8 cellular contexts compared by ENCODE assay signal in genomic region chr4:99946346-99947189, GRCh38. TPM values are rescaled to one million over a fixed set of nuclear protein-coding genes. Genes with fewer than 3 reads are reported as not detected.
DNase-seq lines count a peak whose midpoint lies in the region; ATAC-seq and TF ChIP-seq lines count a peak whose summit lies in the region.

TSS of gene DNAJB14 (minus strand) at chr4:99946618. CDS start at chr4:99946571, 47 bp downstream.

- peaks cover 34% of the 10 kb centered on the region for H3K36me3 ChIP-seq in BLaER1

- peaks cover 65% of the 10 kb centered on the region for H4K20me1 ChIP-seq in BLaER1

- peak within 1 kb of the TSS; percentile 93 for H3K27ac ChIP-seq in BLaER1

- peaks cover 55% of the 10 kb centered on the region for H3K4me1 ChIP-seq in BLaER1

- H3K36me3 Mint-ChIP-seq in activated CD8-positive, alpha-beta memory T cell treated with anti-CD3 and anti-CD28 coated beads, Interleukin-2, amount 10 ng/mL, durations not matched to agents 7 days and 5 days = peaks cover 41% of the 10 kb centered on the region
- peaks cover 6% of the 10 kb centered on the region for H3K36me3 Mint-ChIP-seq in mesothelial cell of epicardium

- H3K4me2 ChIP-seq in BLaER1 = peak within 1 kb of the TSS; percentile 96

- TF ChIP-seq POLR2A in GM19193 (IDR thresholded peaks at IDR 0.05; ENCODE audit: extremely low read depth, insufficient read depth, insufficient read length) = peak; percentile 74

- H3K27me3 Mint-ChIP-seq in activated CD8-positive, alpha-beta memory T cell treated with anti-CD3 and anti-CD28 coated beads, Interleukin-2, amount 10 ng/mL, durations not matched to agents 7 days and 5 days = no peaks in the 10 kb centered on the region
- no peaks in the 10 kb centered on the region for H3K27me3 Mint-ChIP-seq in mesothelial cell of epicardium (ENCODE audit: low read depth)

- no peak within 1 kb of the TSS for H3K4me3 Mint-ChIP-seq in activated CD8-positive, alpha-beta memory T cell treated with anti-CD3 and anti-CD28 coated beads, Interleukin-2, amount 10 ng/mL, durations not matched to agents 7 days and 5 days
- H3K4me3 Mint-ChIP-seq in mesothelial cell of epicardium = peak within 1 kb of the TSS; percentile 99

- H3K27me3 ChIP-seq in BLaER1 = no peaks in the 10 kb centered on the region

- H3K9me3 ChIP-seq in BLaER1 = no peaks in the 10 kb centered on the region

- in situ Hi-C loops in endometrial microvascular endothelial cells (cut with HindIII; ENCODE audit: inconsistent ontology term, low pct_unique_long_range_greater_than_20kb, low sequenced_read_pairs) = no loop called here

- peak; percentile 52 for ATAC-seq in HG03432 (IDR thresholded peaks at IDR 0.05; ENCODE audit: unreplicated experiment)
- peak; percentile 54 for ATAC-seq in activated CD8-positive, alpha-beta memory T cell treated with anti-CD3 and anti-CD28 coated beads, Interleukin-2, amount 10 ng/mL, durations not matched to agents 7 days and 5 days

- no peaks in the 10 kb centered on the region for H3K9me3 Mint-ChIP-seq in activated CD8-positive, alpha-beta memory T cell treated with anti-CD3 and anti-CD28 coated beads, Interleukin-2, amount 10 ng/mL, durations not matched to agents 7 days and 5 days (ENCODE audit: low read depth)
- H3K9me3 Mint-ChIP-seq in mesothelial cell of epicardium = no peaks in the 10 kb centered on the region

- TF ChIP-seq CTCF in mesothelial cell of epicardium (IDR thresholded peaks at IDR 0.05; ENCODE audit: unreplicated experiment) = no peak

- peaks cover 46% of the 10 kb centered on the region for H3K4me1 Mint-ChIP-seq in activated CD8-positive, alpha-beta memory T cell treated with anti-CD3 and anti-CD28 coated beads, Interleukin-2, amount 10 ng/mL, durations not matched to agents 7 days and 5 days
- peaks cover 33% of the 10 kb centered on the region for H3K4me1 Mint-ChIP-seq in mesothelial cell of epicardium

- H3K27ac Mint-ChIP-seq in activated CD8-positive, alpha-beta memory T cell treated with anti-CD3 and anti-CD28 coated beads, Interleukin-2, amount 10 ng/mL, durations not matched to agents 7 days and 5 days = peak within 1 kb of the TSS; percentile 97
- H3K27ac Mint-ChIP-seq in mesothelial cell of epicardium = peak within 1 kb of the TSS; percentile 99

- CTCF ChIA-PET in activated CD8-positive, alpha-beta memory T cell treated with anti-CD3 and anti-CD28 coated beads, Interleukin-2, amount 10 ng/mL, durations not matched to agents 7 days and 5 days (lab: Charles Lee) = interaction anchor here (0.9 to 3.4 kb wide), 11 partner anchors 9 to 383 kb away, joined by 3 to 42 read pairs (median 9); partner anchors contain the start of genes DAPP1, LAMTOR3 and TRMT10A

- H3K4me3 ChIP-seq in BLaER1 = peak within 1 kb of the TSS; percentile 96

- peak within 1 kb of the TSS; percentile 97 for H3K9ac ChIP-seq in BLaER1

- DNase-seq in NOMO-1 treated with DMSO at 0.1 percent for 48 hours (lab: John Stamatoyannopoulos, UW; ENCODE audit: unreplicated experiment) (peak; percentile 76), mesothelial cell of epicardium (ENCODE audit: low spot score in 2 of 2, unreplicated experiment in 2 of 2) (peak; percentile 37 to 76)
- DNase-seq in activated CD8-positive, alpha-beta memory T cell treated with anti-CD3 and anti-CD28 coated beads, Interleukin-2, amount 10 ng/mL, durations not matched to agents 7 days and 5 days = peak; percentile 84
- DNase-seq in stimulated activated CD8-positive, alpha-beta memory T cell treated with anti-CD3 and anti-CD28 coated beads, Interleukin-15, amount 100 ng/mL, for 48 hours (ENCODE audit: low read depth in 2 of 2) = peak; percentile 73 to 76

RNA-seq across cellular contexts. Expression of gene DNAJB14, which starts in this region (rescaled TPM):
- 10 to 100 TPM; 59.6 to 63.6 TPM for total RNA-seq in activated CD8-positive, alpha-beta memory T cell treated with anti-CD3 and anti-CD28 coated beads, Interleukin-2, amount 10 ng/mL, durations not matched to agents 7 days and 5 days
- 19.7 TPM for total RNA-seq in endometrial microvascular endothelial cells (ENCODE audit: inconsistent ontology term)
- 53.2 to 57.2 TPM (median 55.9 TPM) in 3 replicates for total RNA-seq in mesothelial cell of epicardium

Comparison
In these comparisons a context has a peak if more than half of its experiments do, and no peak if none do; other contexts are left out.
1. Peak in every context shown above with its lines: DNase-seq, ATAC-seq, H3K4me3 ChIP-seq and H3K27ac ChIP-seq.